Comparison of ENCODE assay signal across 21 cellular contexts in the genomic region with DNA sequence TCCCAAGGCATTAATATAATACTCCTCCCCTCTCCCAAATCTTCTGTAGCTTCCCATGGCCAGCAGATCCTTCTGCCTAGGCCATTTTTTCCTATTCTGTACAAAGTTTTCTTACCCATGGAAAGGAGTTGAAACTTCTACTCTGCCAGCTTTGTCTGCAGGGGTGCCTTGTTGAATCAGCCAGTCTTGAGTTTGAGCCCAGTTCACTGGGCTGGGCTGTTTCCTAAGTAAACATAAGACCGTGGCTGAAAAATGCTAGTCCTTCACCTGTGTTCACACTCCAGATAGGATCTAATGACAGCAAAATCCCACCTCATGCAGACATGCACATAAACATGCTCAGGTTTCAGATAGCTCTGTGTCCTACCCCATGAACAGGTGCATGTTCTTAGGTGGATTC. TPM values are rescaled to one million over a fixed set of nuclear protein-coding genes. Genes with fewer than 3 reads are reported as not detected.
DNase-seq lines count a peak whose midpoint lies in the region; ATAC-seq and TF ChIP-seq lines count a peak whose summit lies in the region.
"Had no signal": no experiment of that assay in that cellular context is flagged by ENCODE, and none has a peak within 500 bp of the region (broad histone marks: within the 10 kb centered on the region; RNA-seq: fewer than 3 reads in every experiment).

No MANE protein-coding gene starts in this region.

- H3K4me3 Mint-ChIP-seq in activated CD4-positive, alpha-beta memory T cell treated with anti-CD3 and anti-CD28 coated beads for 36 hours, result no peak overlapping the region
- H3K4me3 Mint-ChIP-seq: H9 had no signal

- in situ Hi-C loops in brain microvascular endothelial cell (cut with HindIII; ENCODE audit: low pct_ligation_motif_present, low sequenced_read_pairs), result loop anchor here (10.0 kb wide), 1 partner anchor 63 kb away; no protein-coding TSS in a partner anchor

- intact Hi-C loops in body of pancreas (cut with DNase I) (no loop called here), thyroid gland (cut with DNase I) (no loop called here)
- intact Hi-C loops in activated CD4-positive, alpha-beta memory T cell treated with anti-CD3 and anti-CD28 coated beads for 36 hours (cut with micrococcal nuclease), result no loop called here

- ATAC-seq in body of pancreas, result peak; percentile 74

- H3K36me3 ChIP-seq in body of pancreas (replicated peaks in 1 of 2; ENCODE audit: insufficient read depth in 1 of 2, low read depth in 2 of 2) (no peaks in the 10 kb centered on the region), thyroid gland (no peaks in the 10 kb centered on the region), brain microvascular endothelial cell (replicated peaks) (no peaks in the 10 kb centered on the region)
- H3K36me3 ChIP-seq: BLaER1 treated with 17β-estradiol and CSF1 and Interleukin-3, amounts not matched to agents 10 nM and 100 nM; Peyer's patch had no signal

- H3K27ac ChIP-seq in body of pancreas (no peak overlapping the region), thyroid gland (peak overlapping the region; percentile 49 to 57 (median 56)), brain microvascular endothelial cell (no peak overlapping the region)
- H3K27ac ChIP-seq: BLaER1 treated with 17β-estradiol and CSF1 and Interleukin-3, amounts not matched to agents 10 nM and 100 nM; Peyer's patch had no signal

- no peak overlapping the region for H3K27ac Mint-ChIP-seq in activated CD4-positive, alpha-beta memory T cell treated with anti-CD3 and anti-CD28 coated beads for 36 hours
- H3K27ac Mint-ChIP-seq: H9 had no signal

- peaks cover 28% of the 10 kb centered on the region for H3K4me1 Mint-ChIP-seq in activated CD4-positive, alpha-beta memory T cell treated with anti-CD3 and anti-CD28 coated beads for 36 hours (ENCODE audit: low read depth)

- DNase-seq in NCI-H345 (lab: John Stamatoyannopoulos, UW), result peak; percentile 27
- DNase-seq in NCI-H345 treated with DMSO at 0.1 percent for 48 hours (lab: John Stamatoyannopoulos, UW; ENCODE audit: unreplicated experiment), result no peak
- DNase-seq in NCI-H510A (lab: John Stamatoyannopoulos, UW), result peak; percentile 27
- peak; percentile 38 to 71 (median 60) for DNase-seq in body of pancreas
- peak; percentile 65 to 73 for DNase-seq in thyroid gland
- DNase-seq in brain microvascular endothelial cell, result no peak
- DNase-seq in activated CD4-positive, alpha-beta memory T cell treated with anti-CD3 and anti-CD28 coated beads for 36 hours, result no peak
- no peak for DNase-seq in NCI-H1105 (lab: John Stamatoyannopoulos, UW)
- DNase-seq: 8988T, DMS 273 treated with DMSO at 0.1 percent for 48 hours, H9, IMR-90, Kasumi-1, MV-4-11, NCI-H1436 treated with DMSO at 0.1 percent for 48 hours, NCI-H2171 treated with DMSO at 0.1 percent for 48 hours, NCI-H524 treated with DMSO at 0.1 percent for 48 hours, Peyer's patch, SHP77 had no signal

- no peak overlapping the region for H3K4me3 ChIP-seq in body of pancreas
- H3K4me3 ChIP-seq in thyroid gland (replicated peaks in 1 of 3), result no peak overlapping the region
- H3K4me3 ChIP-seq in brain microvascular endothelial cell (ENCODE audit: low read depth, low read length), result no peak overlapping the region
- H3K4me3 ChIP-seq: BLaER1 treated with 17β-estradiol and CSF1 and Interleukin-3, amounts not matched to agents 10 nM and 100 nM; Peyer's patch had no signal

- CTCF ChIA-PET in activated CD4-positive, alpha-beta memory T cell treated with anti-CD3 and anti-CD28 coated beads for 36 hours (lab: Charles Lee), result interaction anchor here (1.9 kb wide), 1 partner anchor 266 kb away, joined by 7 read pairs; no protein-coding TSS in a partner anchor

- no peak for TF ChIP-seq CTCF in body of pancreas (IDR thresholded peaks at IDR 0.05)
- TF ChIP-seq CTCF in thyroid gland (IDR thresholded peaks at IDR 0.05), result no peak
- TF ChIP-seq CTCF in brain microvascular endothelial cell (IDR thresholded peaks at IDR 0.05; ENCODE audit: low read depth, low read length, missing control alignments), result no peak

- H3K4me1 ChIP-seq in body of pancreas (peaks cover 14% of the 10 kb centered on the region), thyroid gland (peaks cover 5 to 8% of the 10 kb centered on the region in 2 donors)
- H3K4me1 ChIP-seq: Peyer's patch had no signal

- no peaks in the 10 kb centered on the region for H3K9me3 Mint-ChIP-seq in activated CD4-positive, alpha-beta memory T cell treated with anti-CD3 and anti-CD28 coated beads for 36 hours
- H3K9me3 Mint-ChIP-seq: H9 had no signal

- POLR2A ChIA-PET in activated CD4-positive, alpha-beta memory T cell treated with anti-CD3 and anti-CD28 coated beads for 36 hours (lab: Charles Lee), result no interaction called here

- no peaks in the 10 kb centered on the region for H3K27me3 ChIP-seq in body of pancreas
- no peaks in the 10 kb centered on the region for H3K27me3 ChIP-seq in thyroid gland
- H3K27me3 ChIP-seq in brain microvascular endothelial cell (replicated peaks), result no peaks in the 10 kb centered on the region
- H3K27me3 ChIP-seq: BLaER1 treated with 17β-estradiol and CSF1 and Interleukin-3, amounts not matched to agents 10 nM and 100 nM; Peyer's patch had no signal

- no peaks in the 10 kb centered on the region for H3K9me3 ChIP-seq in body of pancreas
- no peaks in the 10 kb centered on the region for H3K9me3 ChIP-seq in thyroid gland
- H3K9me3 ChIP-seq: BLaER1 treated with 17β-estradiol and CSF1 and Interleukin-3, amounts not matched to agents 10 nM and 100 nM; Peyer's patch had no signal

- no peak for TF ChIP-seq POLR2A in body of pancreas (IDR thresholded peaks at IDR 0.05)
- no peak for TF ChIP-seq POLR2A in thyroid gland (IDR thresholded peaks at IDR 0.05)

- no peaks in the 10 kb centered on the region for H3K36me3 Mint-ChIP-seq in activated CD4-positive, alpha-beta memory T cell treated with anti-CD3 and anti-CD28 coated beads for 36 hours

- peaks cover 3% of the 10 kb centered on the region for H3K27me3 Mint-ChIP-seq in activated CD4-positive, alpha-beta memory T cell treated with anti-CD3 and anti-CD28 coated beads for 36 hours

- WGBS in body of pancreas, 2 donors, result 10 to 11% methylated on average over 1 of the region's 1 CpG
- WGBS in thyroid gland, 2 donors, result 5 to 13% methylated on average over 1 of the region's 1 CpG

RNA-seq across cellular contexts. Expression of a gene that starts 10.4 kb away (rescaled TPM):
- total RNA-seq in body of pancreas (not detected), thyroid gland (not detected)
- total RNA-seq in activated CD4-positive, alpha-beta memory T cell treated with anti-CD3 and anti-CD28 coated beads for 36 hours, result 1 to 10 TPM in 1 of 2 experiments, under 1 TPM in 1; 0.57 to 1.2 TPM
- total RNA-seq: H9, HT-29, IMR-90, Peyer's patch had no signal

RNA-seq across cellular contexts. Expression of a gene that starts 14.0 kb away (rescaled TPM):
- total RNA-seq in body of pancreas (not detected), thyroid gland (not detected)
- total RNA-seq in activated CD4-positive, alpha-beta memory T cell treated with anti-CD3 and anti-CD28 coated beads for 36 hours, result not detected
- total RNA-seq: H9, HT-29, IMR-90, Peyer's patch had no signal

Comparison
In these comparisons a context has a peak if more than half of its experiments do, and no peak if none do; other contexts are left out.
1. DNase-seq: peak in NCI-H345 (single experiment), NCI-H510A (single experiment), body of pancreas (4 of 4) and thyroid gland (2 of 2); none in NCI-H345 treated with DMSO at 0.1 percent for 48 hours (single experiment), brain microvascular endothelial cell (single experiment), activated CD4-positive, alpha-beta memory T cell treated with anti-CD3 and anti-CD28 coated beads for 36 hours (single experiment) and NCI-H1105 (single experiment).
2. H3K27ac ChIP-seq: peak in thyroid gland (3 of 3); none in body of pancreas (0 of 4) and brain microvascular endothelial cell (single experiment).